ENCODE assay signal across 8 cellular contexts in the genomic region with DNA sequence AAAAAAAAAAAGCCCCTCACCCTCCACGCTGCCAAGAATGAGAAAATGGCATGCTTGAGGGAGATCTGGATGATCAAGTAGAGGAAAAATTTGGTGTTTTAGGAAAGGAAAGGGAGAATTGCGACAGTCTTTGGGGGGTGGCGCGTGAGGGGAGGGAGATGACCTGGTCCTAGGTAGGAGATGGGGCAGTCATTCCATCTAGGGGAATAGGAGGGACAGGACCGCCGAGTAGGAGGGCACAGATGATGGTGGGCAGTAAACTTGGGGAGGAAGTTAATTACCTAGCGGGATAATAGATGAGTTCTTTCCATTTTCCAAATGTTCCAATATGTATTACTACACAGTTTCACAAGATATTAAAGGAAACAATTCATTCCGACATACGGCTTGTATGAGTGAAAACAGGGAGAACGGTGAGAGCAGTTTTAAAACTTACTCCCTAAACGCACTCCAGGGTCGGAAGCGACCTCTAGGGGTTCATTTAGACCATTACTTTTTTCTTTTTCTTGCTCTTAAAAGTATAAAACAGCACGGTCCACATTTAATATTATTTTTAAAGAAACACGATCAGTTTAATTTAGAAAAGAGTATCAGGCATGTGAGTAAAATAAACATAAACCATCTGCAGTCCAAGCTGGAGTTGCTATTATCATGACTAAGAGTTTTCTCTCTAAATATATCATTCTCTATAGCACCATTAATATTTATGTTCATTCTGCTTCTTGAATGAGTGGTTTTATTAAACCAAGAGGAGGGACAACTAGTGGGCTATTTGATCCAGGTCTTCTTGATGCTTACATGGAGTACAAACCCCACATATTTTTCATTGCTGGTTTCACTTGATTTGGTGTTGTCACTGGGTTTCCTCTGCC.
DNase-seq lines count a peak whose midpoint lies in the region; ATAC-seq and TF ChIP-seq lines count a peak whose summit lies in the region.

No MANE protein-coding gene starts in this region.

- 0 out of 2 replicates have a peak, but pooled peaks cover 2% of the 10 kb centered on the region for H3K4me1 ChIP-seq in iPS DF 6.9 (ENCODE audit: control insufficient read depth, insufficient read depth, low read length)

- H3K4me3 Mint-ChIP-seq in activated naive CD4-positive, alpha-beta T cell treated with anti-CD3 and anti-CD28 coated beads, Interleukin-2, amount 50 U/mL, for 24 hours, result peak overlapping the region; percentile 75

- no peak overlapping the region for H3K4me3 ChIP-seq in GM12865 (ENCODE audit: low read depth, low read length)
- peak overlapping the region; percentile 2; the same call in 1 of the 2 replicates for H3K4me3 ChIP-seq in iPS DF 6.9 (ENCODE audit: low read length)

- WGBS in iPS DF 6.9 (ENCODE audit: insufficient coverage, insufficient read length), result 100% methylated on average over 1 of the region's 15 CpGs

- peaks cover 31% of the 10 kb centered on the region for H3K4me1 Mint-ChIP-seq in activated naive CD4-positive, alpha-beta T cell treated with anti-CD3 and anti-CD28 coated beads, Interleukin-2, amount 50 U/mL, for 24 hours

- H3K27ac ChIP-seq in iPS DF 6.9 (ENCODE audit: low read length), result no peak overlapping the region

- ATAC-seq in HG03095 (IDR thresholded peaks at IDR 0.05; ENCODE audit: unreplicated experiment), result no peak
- ATAC-seq in GM21390 (IDR thresholded peaks at IDR 0.05; ENCODE audit: unreplicated experiment), result no peak

- TF ChIP-seq CTCF in GM12865 (IDR thresholded peaks at IDR 0.05; ENCODE audit: insufficient read depth, low read depth, low read length, missing control alignments), result peak; percentile 58

- H3K27me3 Mint-ChIP-seq in activated naive CD4-positive, alpha-beta T cell treated with anti-CD3 and anti-CD28 coated beads, Interleukin-2, amount 50 U/mL, for 24 hours, result no peaks in the 10 kb centered on the region

- H3K27ac Mint-ChIP-seq in activated naive CD4-positive, alpha-beta T cell treated with anti-CD3 and anti-CD28 coated beads, Interleukin-2, amount 50 U/mL, for 24 hours, result no peak overlapping the region

- H3K36me3 ChIP-seq in iPS DF 6.9 (ENCODE audit: control insufficient read depth, insufficient read depth, low read length), result no peaks in the 10 kb centered on the region

- H3K9me3 ChIP-seq in iPS DF 6.9 (ENCODE audit: control insufficient read depth, insufficient read depth, low read length), result no peaks in the 10 kb centered on the region

- no peaks in the 10 kb centered on the region for H3K9me3 Mint-ChIP-seq in activated naive CD4-positive, alpha-beta T cell treated with anti-CD3 and anti-CD28 coated beads, Interleukin-2, amount 50 U/mL, for 24 hours

- no peaks in the 10 kb centered on the region for H3K27me3 ChIP-seq in iPS DF 6.9 (ENCODE audit: control insufficient read depth, insufficient read depth, low read length)

- no peaks in the 10 kb centered on the region for H3K36me3 Mint-ChIP-seq in activated naive CD4-positive, alpha-beta T cell treated with anti-CD3 and anti-CD28 coated beads, Interleukin-2, amount 50 U/mL, for 24 hours

- DNase-seq in Ammon's horn (ENCODE audit: low spot score), result peak; percentile 75
- DNase-seq in GM12865 (ENCODE audit: low read depth), result peak; percentile 64
- peak; percentile 4 to 48 for DNase-seq in NCI-H446 (lab: John Stamatoyannopoulos, UW)
- DNase-seq in iPS DF 6.9 (ENCODE audit: low read depth, low spot score), result no peak
- peak; percentile 24 for DNase-seq in stimulated activated CD4-positive, alpha-beta T cell treated with anti-CD3 and anti-CD28 coated beads, Interleukin-4, amount 100 ng/mL, for 1 hour
